In the genomic region with DNA sequence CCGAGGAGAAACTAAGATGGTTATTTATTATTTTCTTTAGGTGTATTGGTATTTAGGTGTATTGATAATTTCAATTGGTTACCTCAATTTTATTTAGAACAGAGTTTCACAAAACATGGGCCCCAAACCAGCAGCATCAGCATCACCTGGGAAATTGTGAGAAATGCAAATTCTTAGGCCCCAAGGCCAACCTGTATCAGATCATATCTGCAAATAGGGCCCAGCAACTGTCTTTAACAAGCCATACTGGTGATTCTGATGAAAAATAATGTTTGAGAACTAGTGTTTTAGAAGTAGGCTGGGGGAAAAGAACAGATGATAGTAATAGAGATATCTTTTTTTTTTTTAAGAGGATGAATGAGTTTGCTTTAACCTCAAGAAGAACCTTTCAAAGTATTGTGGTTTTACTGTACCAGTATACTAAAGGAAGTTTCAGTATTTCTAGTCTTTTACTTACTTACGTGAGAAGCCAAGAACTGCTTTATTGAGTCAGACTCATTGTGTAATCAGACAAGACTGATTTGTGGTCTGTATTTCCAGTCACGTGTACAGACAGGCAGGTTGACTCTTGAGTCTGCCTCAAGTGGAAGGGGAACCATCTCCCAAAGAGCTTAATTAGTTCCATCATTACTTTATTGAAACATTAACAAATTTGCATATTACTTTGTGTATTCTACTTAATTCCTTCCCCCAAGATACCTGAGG, we compare ENCODE assay signal across 8 cellular contexts.
DNase-seq lines count a peak whose midpoint lies in the region; ATAC-seq and TF ChIP-seq lines count a peak whose summit lies in the region.

No MANE protein-coding gene starts in this region.

- H3K4me3 Mint-ChIP-seq in mesothelial cell of epicardium (no peak overlapping the region), CD14-positive monocyte (no peak overlapping the region)

- intact Hi-C loops in Right ventricle myocardium superior (cut with DNase I): no loop called here
- intact Hi-C loops in CD14-positive monocyte (cut with micrococcal nuclease): no loop called here

- peaks cover 39% of the 10 kb centered on the region for H3K4me1 Mint-ChIP-seq in mesothelial cell of epicardium
- peaks cover 6% of the 10 kb centered on the region for H3K4me1 Mint-ChIP-seq in CD14-positive monocyte

- H3K36me3 Mint-ChIP-seq in mesothelial cell of epicardium: peaks cover 2% of the 10 kb centered on the region
- H3K36me3 Mint-ChIP-seq in CD14-positive monocyte: no peaks in the 10 kb centered on the region

- peaks cover 5% of the 10 kb centered on the region for H3K27me3 Mint-ChIP-seq in mesothelial cell of epicardium (ENCODE audit: low read depth)
- H3K27me3 Mint-ChIP-seq in CD14-positive monocyte (ENCODE audit: low read depth in 3 of 3): peaks cover 1 to 8% (median 3%) of the 10 kb centered on the region in 3 donors

- H3K27ac Mint-ChIP-seq in mesothelial cell of epicardium: peak overlapping the region; percentile 35
- no peak overlapping the region for H3K27ac Mint-ChIP-seq in CD14-positive monocyte

- peak; percentile 91 for ATAC-seq in HG03097 (IDR thresholded peaks at IDR 0.05; ENCODE audit: low FRiP score, unreplicated experiment)
- ATAC-seq in Right ventricle myocardium superior (ENCODE audit: poor library complexity): no peak

- H3K9me3 Mint-ChIP-seq in mesothelial cell of epicardium (peaks cover 16% of the 10 kb centered on the region), CD14-positive monocyte (peaks cover 0 to 7% (median 0%) of the 10 kb centered on the region in 7 donors)

- TF ChIP-seq CTCF in mesothelial cell of epicardium (IDR thresholded peaks at IDR 0.05; ENCODE audit: unreplicated experiment): no peak
- no peak for TF ChIP-seq CTCF in CD14-positive monocyte (IDR thresholded peaks at IDR 0.05)

- DNase-seq in stimulated activated CD4-positive, alpha-beta T cell treated with anti-CD3 and anti-CD28 coated beads, Interleukin-4, amount 100 ng/mL, for 24 hours: peak; percentile 11
- DNase-seq in stimulated activated CD4-positive, alpha-beta T cell treated with anti-CD3 and anti-CD28 coated beads, Interleukin-4, amount 100 ng/mL, for 1 hour: no peak
- DNase-seq in OCI-M1 (lab: John Stamatoyannopoulos, UW): peak; percentile 65
- no peak for DNase-seq in mesothelial cell of epicardium (ENCODE audit: low spot score in 2 of 2, unreplicated experiment in 2 of 2)
- no peak for DNase-seq in Right ventricle myocardium superior
- no peak for DNase-seq in CD14-positive monocyte (ENCODE audit: low spot score)
- DNase-seq in HuH-7.5 (ENCODE audit: low spot score): no peak

Comparison
In these comparisons a context has a peak if more than half of its experiments do, and no peak if none do; other contexts are left out.
1. DNase-seq: peak in stimulated activated CD4-positive, alpha-beta T cell treated with anti-CD3 and anti-CD28 coated beads, Interleukin-4, amount 100 ng/mL, for 24 hours (single experiment) and OCI-M1 (single experiment); none in stimulated activated CD4-positive, alpha-beta T cell treated with anti-CD3 and anti-CD28 coated beads, Interleukin-4, amount 100 ng/mL, for 1 hour (single experiment), mesothelial cell of epicardium (0 of 2), Right ventricle myocardium superior (single experiment), CD14-positive monocyte (single experiment) and HuH-7.5 (single experiment).